In the genomic region with DNA sequence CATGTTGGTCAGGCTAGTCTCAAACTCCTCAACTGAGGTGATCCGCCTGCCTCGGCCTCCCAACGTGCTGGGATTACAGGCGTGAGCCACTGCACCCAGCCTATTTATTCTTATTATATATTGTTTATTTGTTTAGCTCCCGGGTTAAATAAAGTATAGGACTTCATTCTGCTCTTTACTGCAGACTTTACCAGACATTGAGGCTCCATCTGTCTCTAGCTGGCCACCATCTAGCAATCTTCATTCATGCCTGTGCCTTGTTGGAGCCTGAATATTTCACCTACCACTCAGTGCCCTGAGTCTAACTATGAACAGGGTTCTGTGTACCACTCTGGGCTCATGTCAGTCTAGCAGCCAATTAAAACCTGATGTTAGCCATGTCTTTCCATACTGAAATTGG, we compare ENCODE assay signal across 1 cellular context.
TF ChIP-seq lines count a peak whose summit lies in the region.

No MANE protein-coding gene starts in this region.

TF ChIP-seq in SK-N-SH, 30 proteins besides CTCF, POLR2A, EP300 and RAD21 (continued from another document):
- TF ChIP-seq EZH2phosphoT487 (IDR thresholded peaks at IDR 0.05; ENCODE audit: borderline replicate concordance, low read depth) (no peak), MEF2A (IDR thresholded peaks at IDR 0.05; ENCODE audit: borderline replicate concordance, low read depth) (no peak), FOXJ3 (CRISPR knock-in tag; IDR thresholded peaks at IDR 0.05) (no peak), YY1 (IDR thresholded peaks at IDR 0.05; ENCODE audit: low read depth) (no peak), SIN3A (IDR thresholded peaks at IDR 0.05; ENCODE audit: borderline replicate concordance, low read depth, low read length) (no peak), GATA2 (CRISPR knock-in tag; IDR thresholded peaks at IDR 0.05) (no peak), GABPA (IDR thresholded peaks at IDR 0.05; ENCODE audit: low read depth) (no peak)
TF ChIP-seq in SK-N-SH: peak in this region for 0.
